In genomic region chr1:109773203-109773899, GRCh38 we compare ENCODE assay signal across 1 cellular context.
TF ChIP-seq lines count a peak whose summit lies in the region.

No MANE protein-coding gene starts in this region.

TF ChIP-seq in GM12878, 131 proteins besides CTCF, POLR2A, EP300 and RAD21 (continued from another document):
- TF ChIP-seq SMAD5 (IDR thresholded peaks at IDR 0.05; ENCODE audit: low read depth): no peak
- TF ChIP-seq EGR1 (IDR thresholded peaks at IDR 0.05; ENCODE audit: borderline replicate concordance in 1 of 2, low read depth in 2 of 2, low read length in 2 of 2): no peak
- no peak for TF ChIP-seq BRCA1 (IDR thresholded peaks at IDR 0.05; ENCODE audit: low read depth, low read length)
